ENCODE assay signal across 11 cellular contexts in genomic region chr14:92240658-92241057, GRCh38.
"Had no signal": no experiment of that assay in that cellular context is flagged by ENCODE, and none has a peak within 500 bp of the region (broad histone marks: within the 10 kb centered on the region; RNA-seq: fewer than 3 reads in every experiment).

No MANE protein-coding gene starts in this region.

- H3K9me3 ChIP-seq: HAP-1 had no signal

- H3K4me3 ChIP-seq: GM23248, GM23338, HAP-1 had no signal

- H3K4me2 ChIP-seq: GM23338 had no signal

- H2AFZ ChIP-seq: GM23248, GM23338 had no signal

- FAIRE-seq: H1, H54 had no signal

- DNase-seq: GM23248, GOT3, H7, H9, HCEC 1CT, HFFc6 had no signal

- H3K36me3 ChIP-seq: HAP-1 had no signal

- H3K4me1 ChIP-seq: HAP-1 had no signal

- H3K27ac ChIP-seq: GM23248 had no signal

- ATAC-seq: GM23338, HCT116 had no signal

- H3K9ac ChIP-seq: GM23248 had no signal
